10 cellular contexts compared by ENCODE assay signal in the genomic region with DNA sequence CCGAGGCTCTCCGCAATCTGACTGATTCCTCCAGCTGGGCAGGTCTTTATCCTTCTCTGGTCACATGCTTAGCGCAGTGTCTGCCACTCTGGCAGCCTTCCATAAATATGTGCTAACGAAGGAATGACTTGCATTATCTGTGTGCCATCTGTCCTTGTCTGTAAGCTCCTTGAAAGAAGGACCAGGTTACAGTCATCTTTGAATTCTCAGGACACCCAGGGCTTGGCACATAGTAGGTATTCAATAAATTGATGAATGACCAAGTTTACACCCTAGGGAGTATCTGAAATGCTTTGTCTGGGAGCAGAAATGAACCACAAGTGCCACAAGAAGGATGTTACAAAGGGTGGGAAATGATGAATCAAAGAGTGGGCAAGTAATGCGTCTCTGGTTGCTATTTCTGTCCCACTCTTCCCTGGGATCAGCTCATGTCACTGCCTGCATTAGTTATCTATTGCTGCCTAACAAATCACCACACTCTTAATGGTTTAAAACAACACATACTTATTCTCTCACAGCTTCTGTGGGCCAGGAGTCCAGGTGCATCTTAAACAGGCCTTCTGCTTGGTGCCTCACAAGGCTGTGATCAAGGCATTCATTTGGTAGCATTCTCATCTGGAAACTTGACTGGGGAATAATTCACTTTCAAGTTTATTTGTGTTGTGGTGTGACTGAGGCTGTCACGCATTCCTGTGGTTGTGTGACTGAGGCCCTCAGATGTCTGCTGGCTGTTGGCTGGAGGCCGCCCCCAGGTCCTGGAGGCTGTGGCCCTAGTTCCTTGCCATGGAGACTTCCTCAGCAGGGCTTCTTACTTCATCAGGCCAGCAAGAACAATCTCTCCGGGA. TPM values are rescaled to one million over a fixed set of nuclear protein-coding genes. Genes with fewer than 3 reads are reported as not detected.
A peak's percentile ranks its signal among the peaks of the same experiment; 100 is the strongest.
DNase-seq lines count a peak whose midpoint lies in the region; ATAC-seq and TF ChIP-seq lines count a peak whose summit lies in the region.
"Had no signal": no experiment of that assay in that cellular context is flagged by ENCODE, and none has a peak within 500 bp of the region (broad histone marks: within the 10 kb centered on the region; RNA-seq: fewer than 3 reads in every experiment).

No MANE protein-coding gene starts in this region.

- intact Hi-C loops in natural killer cell (cut with micrococcal nuclease): no loop called here

- ATAC-seq in natural killer cell treated with Interleukin-12 subunit alpha and Interleukin-12 subunit beta and Interleukin-15 and Interleukin-18, amount 100 ng/mL, for 72 hours: peak; percentile 34 to 44
- ATAC-seq in natural killer cell (no peak), HG03045 (IDR thresholded peaks at IDR 0.05; ENCODE audit: unreplicated experiment) (peak; percentile 59)
- ATAC-seq in activated T-cell treated with anti-CD3 and anti-CD28 coated beads, Interleukin-2, amount 50 U/mL, for 72 hours (replicated peaks in 1 of 2): peak; percentile 78 to 83
- ATAC-seq in stimulated activated naive CD8-positive, alpha-beta T cell treated with anti-CD3 and anti-CD28 coated beads, Interleukin-15, amount 100 ng/mL, for 72 hours: peak; percentile 76

- peaks cover 2 to 5% of the 10 kb centered on the region in 2 donors for H3K27me3 Mint-ChIP-seq in natural killer cell treated with Interleukin-12 subunit alpha and Interleukin-12 subunit beta and Interleukin-15 and Interleukin-18, amount 100 ng/mL, for 72 hours
- peaks cover 6% of the 10 kb centered on the region in 2 donors for H3K27me3 Mint-ChIP-seq in natural killer cell (ENCODE audit: low read depth in 2 of 2)
- peaks cover 33% of the 10 kb centered on the region for H3K27me3 Mint-ChIP-seq in activated T-cell treated with anti-CD3 and anti-CD28 coated beads, Interleukin-2, amount 50 U/mL, for 72 hours (ENCODE audit: low read depth)
- H3K27me3 Mint-ChIP-seq in stimulated activated naive CD8-positive, alpha-beta T cell treated with anti-CD3 and anti-CD28 coated beads, Interleukin-15, amount 100 ng/mL, for 72 hours: peaks cover 33% of the 10 kb centered on the region

- H3K27ac Mint-ChIP-seq in natural killer cell treated with Interleukin-12 subunit alpha and Interleukin-12 subunit beta and Interleukin-15 and Interleukin-18, amount 100 ng/mL, for 72 hours: no peak overlapping the region
- H3K27ac Mint-ChIP-seq in natural killer cell: no peak overlapping the region
- peak overlapping the region; percentile 54 for H3K27ac Mint-ChIP-seq in activated T-cell treated with anti-CD3 and anti-CD28 coated beads, Interleukin-2, amount 50 U/mL, for 72 hours
- no peak overlapping the region for H3K27ac Mint-ChIP-seq in stimulated activated naive CD8-positive, alpha-beta T cell treated with anti-CD3 and anti-CD28 coated beads, Interleukin-15, amount 100 ng/mL, for 72 hours

- no peak for DNase-seq in natural killer cell treated with Interleukin-12 subunit alpha and Interleukin-12 subunit beta and Interleukin-15 and Interleukin-18, amount 100 ng/mL, for 72 hours (ENCODE audit: low spot score)
- DNase-seq in natural killer cell: no peak
- peak; percentile 41 to 45 for DNase-seq in activated T-cell treated with anti-CD3 and anti-CD28 coated beads, Interleukin-2, amount 50 U/mL, for 72 hours
- DNase-seq in stimulated activated naive CD8-positive, alpha-beta T cell treated with anti-CD3 and anti-CD28 coated beads, Interleukin-15, amount 100 ng/mL, for 72 hours: peak in 1 of 2 donors; percentile 29
- no peak for DNase-seq in SW 1271 (lab: John Stamatoyannopoulos, UW)
- DNase-seq in ureter (ENCODE audit: low spot score): no peak
- no peak for DNase-seq in NCI-H2029 (lab: John Stamatoyannopoulos, UW)
- DNase-seq: erythroblast had no signal

- no peak for TF ChIP-seq CTCF in natural killer cell (IDR thresholded peaks at IDR 0.05)

- no peaks in the 10 kb centered on the region for H3K36me3 Mint-ChIP-seq in natural killer cell treated with Interleukin-12 subunit alpha and Interleukin-12 subunit beta and Interleukin-15 and Interleukin-18, amount 100 ng/mL, for 72 hours
- no peaks in the 10 kb centered on the region for H3K36me3 Mint-ChIP-seq in natural killer cell
- peaks cover 0 to 1% of the 10 kb centered on the region in 2 donors for H3K36me3 Mint-ChIP-seq in activated T-cell treated with anti-CD3 and anti-CD28 coated beads, Interleukin-2, amount 50 U/mL, for 72 hours (ENCODE audit: insufficient read depth in 2 of 2)

- H3K4me1 Mint-ChIP-seq in natural killer cell treated with Interleukin-12 subunit alpha and Interleukin-12 subunit beta and Interleukin-15 and Interleukin-18, amount 100 ng/mL, for 72 hours (ENCODE audit: low read depth in 2 of 2): no peaks in the 10 kb centered on the region
- H3K4me1 Mint-ChIP-seq in natural killer cell: no peaks in the 10 kb centered on the region
- peaks cover 23% of the 10 kb centered on the region for H3K4me1 Mint-ChIP-seq in activated T-cell treated with anti-CD3 and anti-CD28 coated beads, Interleukin-2, amount 50 U/mL, for 72 hours (ENCODE audit: low read depth)
- H3K4me1 Mint-ChIP-seq in stimulated activated naive CD8-positive, alpha-beta T cell treated with anti-CD3 and anti-CD28 coated beads, Interleukin-15, amount 100 ng/mL, for 72 hours: peaks cover 9% of the 10 kb centered on the region

- no peak overlapping the region for H3K4me3 Mint-ChIP-seq in natural killer cell treated with Interleukin-12 subunit alpha and Interleukin-12 subunit beta and Interleukin-15 and Interleukin-18, amount 100 ng/mL, for 72 hours
- no peak overlapping the region for H3K4me3 Mint-ChIP-seq in natural killer cell
- H3K4me3 Mint-ChIP-seq in activated T-cell treated with anti-CD3 and anti-CD28 coated beads, Interleukin-2, amount 50 U/mL, for 72 hours: no peak overlapping the region
- H3K4me3 Mint-ChIP-seq in stimulated activated naive CD8-positive, alpha-beta T cell treated with anti-CD3 and anti-CD28 coated beads, Interleukin-15, amount 100 ng/mL, for 72 hours: no peak overlapping the region

- no peaks in the 10 kb centered on the region for H3K9me3 Mint-ChIP-seq in natural killer cell treated with Interleukin-12 subunit alpha and Interleukin-12 subunit beta and Interleukin-15 and Interleukin-18, amount 100 ng/mL, for 72 hours
- H3K9me3 Mint-ChIP-seq in natural killer cell: no peaks in the 10 kb centered on the region
- H3K9me3 Mint-ChIP-seq in activated T-cell treated with anti-CD3 and anti-CD28 coated beads, Interleukin-2, amount 50 U/mL, for 72 hours: peaks cover 1 to 2% of the 10 kb centered on the region in 2 donors
- H3K9me3 Mint-ChIP-seq in stimulated activated naive CD8-positive, alpha-beta T cell treated with anti-CD3 and anti-CD28 coated beads, Interleukin-15, amount 100 ng/mL, for 72 hours: no peaks in the 10 kb centered on the region

RNA-seq across cellular contexts. Expression of gene FAM3D, which starts 16.6 kb away (rescaled TPM):
- total RNA-seq in natural killer cell treated with Interleukin-12 subunit alpha and Interleukin-12 subunit beta and Interleukin-15 and Interleukin-18, amount 100 ng/mL, for 72 hours: not detected
- total RNA-seq in natural killer cell: not detected
- total RNA-seq in activated T-cell treated with anti-CD3 and anti-CD28 coated beads, Interleukin-2, amount 50 U/mL, for 72 hours: not detected
- total RNA-seq in ureter: 41.3 TPM
- total RNA-seq: skeletal muscle tissue had no signal

Comparison
In these comparisons a context has a peak if more than half of its experiments do, and no peak if none do; other contexts are left out.
1. ATAC-seq: peak in natural killer cell treated with Interleukin-12 subunit alpha and Interleukin-12 subunit beta and Interleukin-15 and Interleukin-18, amount 100 ng/mL, for 72 hours (2 of 2), HG03045 (single experiment), activated T-cell treated with anti-CD3 and anti-CD28 coated beads, Interleukin-2, amount 50 U/mL, for 72 hours (2 of 2) and stimulated activated naive CD8-positive, alpha-beta T cell treated with anti-CD3 and anti-CD28 coated beads, Interleukin-15, amount 100 ng/mL, for 72 hours (single experiment); none in natural killer cell (0 of 3).
2. DNase-seq: peak in activated T-cell treated with anti-CD3 and anti-CD28 coated beads, Interleukin-2, amount 50 U/mL, for 72 hours (2 of 2); none in natural killer cell treated with Interleukin-12 subunit alpha and Interleukin-12 subunit beta and Interleukin-15 and Interleukin-18, amount 100 ng/mL, for 72 hours (single experiment), natural killer cell (single experiment), SW 1271 (0 of 2), ureter (single experiment) and NCI-H2029 (single experiment).
3. RNA of gene FAM3D, which starts 16.6 kb away (total RNA-seq): 41.3 TPM in ureter (single experiment); not detected in natural killer cell treated with Interleukin-12 subunit alpha and Interleukin-12 subunit beta and Interleukin-15 and Interleukin-18, amount 100 ng/mL, for 72 hours, not detected in natural killer cell and not detected in activated T-cell treated with anti-CD3 and anti-CD28 coated beads, Interleukin-2, amount 50 U/mL, for 72 hours; every median in the first group is over 10 times any median in the second.